21 cellular contexts compared by ENCODE assay signal in the genomic region with DNA sequence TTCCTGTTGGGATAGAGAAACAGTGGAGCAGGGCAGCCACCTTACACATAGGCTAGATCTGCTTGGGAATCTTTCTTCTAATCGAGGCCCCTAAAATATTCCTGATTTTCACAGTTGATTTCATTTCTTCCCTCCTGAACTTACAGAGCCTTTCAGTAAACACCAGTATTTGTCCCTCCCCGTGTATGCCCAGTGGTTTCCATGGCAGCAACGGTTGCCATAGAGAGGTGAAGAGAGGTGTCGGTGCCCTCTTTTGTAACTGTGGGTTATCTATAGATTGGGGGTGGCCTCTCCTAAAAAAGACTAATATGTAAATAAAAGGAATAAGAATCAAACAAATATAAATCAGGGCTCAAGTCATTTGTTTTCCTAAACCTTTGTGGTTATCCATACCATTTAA. TPM values are rescaled to one million over a fixed set of nuclear protein-coding genes. Genes with fewer than 3 reads are reported as not detected.
A peak's percentile ranks its signal among the peaks of the same experiment; 100 is the strongest.
DNase-seq lines count a peak whose midpoint lies in the region; ATAC-seq and TF ChIP-seq lines count a peak whose summit lies in the region.
"Had no signal": no experiment of that assay in that cellular context is flagged by ENCODE, and none has a peak within 500 bp of the region (broad histone marks: within the 10 kb centered on the region; RNA-seq: fewer than 3 reads in every experiment).

No MANE protein-coding gene starts in this region.

- CTCF ChIA-PET in Panc1 (lab: Charles Lee): interaction anchor here (0.7 kb wide), 1 partner anchor 151 kb away, joined by 12 read pairs; no protein-coding TSS in a partner anchor

- no peak for TF ChIP-seq CTCF in Panc1 (IDR thresholded peaks at IDR 0.05)
- no peak for TF ChIP-seq CTCF in HFFc6 (IDR thresholded peaks at IDR 0.05)

- intact Hi-C loops in Panc1 (cut with micrococcal nuclease; ENCODE audit: unreplicated experiment): no loop called here

- POLR2A ChIA-PET in Panc1 (lab: Charles Lee): no interaction called here

- H3K27me3 ChIP-seq in Panc1 (ENCODE audit: control insufficient read depth, insufficient read depth, low read length): no peaks in the 10 kb centered on the region
- H3K27me3 ChIP-seq: esophagus muscularis mucosa had no signal

- no peak overlapping the region for H3K4me3 ChIP-seq in Panc1 (ENCODE audit: low read depth in 2 of 2, low read length in 2 of 2)
- no peak overlapping the region for H3K4me3 ChIP-seq in mesodermal cell (ENCODE audit: extremely low read depth, insufficient read depth, low read length, poor library complexity, severe bottlenecking)
- H3K4me3 ChIP-seq: esophagus muscularis mucosa, SK-N-MC had no signal

- peak; percentile 77 for ATAC-seq in Panc1
- ATAC-seq in HG03521 (IDR thresholded peaks at IDR 0.05; ENCODE audit: unreplicated experiment): no peak

- H3K27ac ChIP-seq in Panc1 (ENCODE audit: low read length) (peak overlapping the region; percentile 65), mesodermal cell (ENCODE audit: low read depth, low read length, severe bottlenecking) (peak overlapping the region; percentile 10)
- H3K27ac ChIP-seq: 22Rv1, esophagus muscularis mucosa, KMS-11, SK-N-MC had no signal

- H3K4me1 Mint-ChIP-seq in HFFc6 (ENCODE audit: low read depth): peaks cover 6% of the 10 kb centered on the region; the same call in 1 of the 2 replicates

- peaks cover 24% of the 10 kb centered on the region for H3K27me3 Mint-ChIP-seq in HFFc6 (ENCODE audit: insufficient read depth)

- DNase-seq in DMS 273 (lab: John Stamatoyannopoulos, UW; ENCODE audit: unreplicated experiment) (peak; percentile 56), DMS 273 treated with DMSO at 0.1 percent for 48 hours (lab: John Stamatoyannopoulos, UW) (no peak), NCI-H1105 (lab: John Stamatoyannopoulos, UW) (peak; percentile 60), Panc1 (ENCODE audit: low read depth, low spot score) (no peak), COLO829 (ENCODE audit: low spot score) (no peak), HFFc6 (no peak)
- DNase-seq: activated CD4-positive, alpha-beta T cell treated with anti-CD3 and anti-CD28 coated beads, Interleukin-2, amount 10 ng/mL, durations not matched to agents 24 days and 14 days; activated naive CD4-positive, alpha-beta T cell treated with anti-CD3 and anti-CD28 coated beads, Interleukin-2, amount 10 ng/mL, durations not matched to agents 7 days and 5 days; activated T-cell treated with anti-CD3 and anti-CD28 coated beads for 4 hours; DND-41; glutamatergic neuron; nephron progenitor cell had no signal

- no peaks in the 10 kb centered on the region for H3K9me3 Mint-ChIP-seq in HFFc6
- H3K9me3 Mint-ChIP-seq: activated CD4-positive, alpha-beta T cell treated with anti-CD3 and anti-CD28 coated beads, Interleukin-2, amount 10 ng/mL, durations not matched to agents 24 days and 14 days; activated naive CD4-positive, alpha-beta T cell treated with anti-CD3 and anti-CD28 coated beads, Interleukin-2, amount 10 ng/mL, durations not matched to agents 7 days and 5 days; dendritic cell treated with granulocyte-macrophage colony-stimulating factor and Interleukin-4, amounts not matched to agents 40 ng/mL and 50 ng/mL, for 4 days; nephron progenitor cell; stimulated activated naive CD8-positive, alpha-beta T cell treated with anti-CD3 and anti-CD28 coated beads, Interleukin-15, Interleukin-2, amounts not matched to agents 100 ng/mL and 50 ng/mL, for 24 hours had no signal

- in situ Hi-C loops in Panc1 (cut with HindIII; ENCODE audit: low pct_unique_long_range_greater_than_20kb, low sequenced_read_pairs): no loop called here

- H3K4me1 ChIP-seq in Panc1 (ENCODE audit: control insufficient read depth, insufficient read depth, low read length): no peaks in the 10 kb centered on the region
- no peaks in the 10 kb centered on the region for H3K4me1 ChIP-seq in mesodermal cell (ENCODE audit: control insufficient read depth, insufficient read depth, low read length, poor library complexity, severe bottlenecking)
- H3K4me1 ChIP-seq: esophagus muscularis mucosa had no signal

- H3K27ac Mint-ChIP-seq in HFFc6: no peak overlapping the region
- H3K27ac Mint-ChIP-seq: activated CD4-positive, alpha-beta T cell treated with anti-CD3 and anti-CD28 coated beads, Interleukin-2, amount 10 ng/mL, durations not matched to agents 24 days and 14 days; activated naive CD4-positive, alpha-beta T cell treated with anti-CD3 and anti-CD28 coated beads, Interleukin-2, amount 10 ng/mL, durations not matched to agents 7 days and 5 days; dendritic cell treated with granulocyte-macrophage colony-stimulating factor and Interleukin-4, amounts not matched to agents 40 ng/mL and 50 ng/mL, for 4 days; memory B cell; nephron progenitor cell; stimulated activated naive CD8-positive, alpha-beta T cell treated with anti-CD3 and anti-CD28 coated beads, Interleukin-15, Interleukin-2, amounts not matched to agents 100 ng/mL and 50 ng/mL, for 24 hours had no signal

- H3K9me3 ChIP-seq in Panc1 (ENCODE audit: control insufficient read depth, insufficient read depth, low read depth, low read length) (no peaks in the 10 kb centered on the region), mesodermal cell (ENCODE audit: control insufficient read depth, low read length) (peaks cover 3% of the 10 kb centered on the region)
- H3K9me3 ChIP-seq: esophagus muscularis mucosa had no signal

- no peak overlapping the region for H3K4me3 Mint-ChIP-seq in HFFc6
- H3K4me3 Mint-ChIP-seq: activated CD4-positive, alpha-beta T cell treated with anti-CD3 and anti-CD28 coated beads, Interleukin-2, amount 10 ng/mL, durations not matched to agents 24 days and 14 days; activated naive CD4-positive, alpha-beta T cell treated with anti-CD3 and anti-CD28 coated beads, Interleukin-2, amount 10 ng/mL, durations not matched to agents 7 days and 5 days; dendritic cell treated with granulocyte-macrophage colony-stimulating factor and Interleukin-4, amounts not matched to agents 40 ng/mL and 50 ng/mL, for 4 days; memory B cell; nephron progenitor cell; stimulated activated naive CD8-positive, alpha-beta T cell treated with anti-CD3 and anti-CD28 coated beads, Interleukin-15, Interleukin-2, amounts not matched to agents 100 ng/mL and 50 ng/mL, for 24 hours had no signal

- H3K36me3 ChIP-seq in Panc1 (ENCODE audit: control insufficient read depth, insufficient read depth, low read length): no peaks in the 10 kb centered on the region
- peaks cover 11% of the 10 kb centered on the region for H3K36me3 ChIP-seq in mesodermal cell (ENCODE audit: control insufficient read depth, insufficient read depth, low read length)
- H3K36me3 ChIP-seq: esophagus muscularis mucosa had no signal

- 84 to 100% methylated on average over 1 to 2 of the region's 4 CpGs for WGBS in mesodermal cell (ENCODE audit: insufficient coverage in 2 of 2), 2 experiments

- BruUV-seq in Panc1 (replicated peaks; lab: Mats Ljungman, UMichigan): no TSS peak

- no peaks in the 10 kb centered on the region for H3K36me3 Mint-ChIP-seq in HFFc6 (ENCODE audit: low read depth)
- H3K36me3 Mint-ChIP-seq: activated naive CD4-positive, alpha-beta T cell treated with anti-CD3 and anti-CD28 coated beads, Interleukin-2, amount 10 ng/mL, durations not matched to agents 7 days and 5 days; memory B cell had no signal

RNA-seq across cellular contexts. Expression of a gene that starts 35.3 kb away (rescaled TPM):
- total RNA-seq in Panc1 (2021; ENCODE audit: unreplicated experiment): 92.0 TPM
- 28.2 TPM for polyA plus RNA-seq in Panc1 (2012; ENCODE audit: insufficient read length)
- polyA plus RNA-seq in mesodermal cell (2013, experiment 1 of 2): 219 TPM
- 193 TPM for polyA plus RNA-seq in mesodermal cell (2013, experiment 2 of 2)
- total RNA-seq in HFFc6 (2021; fragmentation: NEBNext Ultra II Directional; extraction: Animal tissue kit (Norgen Biotek cat#: 25700)): not detected

Comparison
In these comparisons a context has a peak if more than half of its experiments do, and no peak if none do; other contexts are left out.
1. DNase-seq: peak in DMS 273 (single experiment) and NCI-H1105 (single experiment); none in DMS 273 treated with DMSO at 0.1 percent for 48 hours (single experiment), Panc1 (single experiment), COLO829 (single experiment) and HFFc6 (single experiment).
2. RNA of a gene that starts 35.3 kb away (total RNA-seq): 92.0 TPM in Panc1 (single experiment); not detected in HFFc6; every median in the first group is over 10 times any median in the second.